1 cellular context compared by ENCODE assay signal in the genomic region with DNA sequence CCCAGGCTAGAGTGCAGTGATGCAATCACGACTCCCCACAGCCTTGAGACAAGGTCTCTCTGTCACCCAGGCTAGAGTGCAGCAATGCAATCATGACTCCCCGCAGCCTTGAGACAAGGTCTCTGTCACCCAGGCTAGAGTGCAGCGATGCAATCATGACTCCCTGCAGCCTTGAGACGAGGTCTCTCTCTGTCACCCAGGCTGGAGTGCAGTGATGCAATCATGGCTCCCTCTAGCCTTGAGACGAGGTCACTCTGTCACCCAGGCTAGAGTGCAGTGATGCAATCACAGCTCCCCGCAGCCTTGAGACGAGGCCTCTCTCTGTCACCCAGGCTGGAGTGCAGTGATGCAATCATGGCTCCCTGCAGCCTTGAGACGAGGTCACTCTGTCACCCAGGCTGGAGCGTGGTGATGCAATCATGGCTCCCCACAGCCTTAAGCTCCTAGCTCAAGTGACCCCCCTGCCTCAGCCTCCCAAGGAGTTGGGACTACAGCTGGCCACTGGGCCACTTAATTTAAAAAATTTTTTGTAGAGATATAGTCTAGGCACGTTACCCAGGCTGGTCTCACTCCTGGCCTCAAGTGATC.
A peak's percentile ranks its signal among the peaks of the same experiment; 100 is the strongest.
TF ChIP-seq lines count a peak whose summit lies in the region.

No MANE protein-coding gene starts in this region.

TF ChIP-seq in HepG2, 621 proteins besides CTCF, POLR2A, EP300 and RAD21 (continued from another document and continues in another):
- TF ChIP-seq POGK (CRISPR knock-in tag; conservative IDR thresholded peaks at IDR 0.05) = peak; percentile 99
- peak; percentile 99 for TF ChIP-seq HOXA3 (CRISPR knock-in tag; IDR thresholded peaks at IDR 0.05)
- TF ChIP-seq ZBTB7A (CRISPR knock-in tag; IDR thresholded peaks at IDR 0.05) = peak; percentile 87; the same call in 1 of the 2 replicates
- no peak for TF ChIP-seq NONO (IDR thresholded peaks at IDR 0.05)
- TF ChIP-seq NONO (CRISPR knock-in tag; conservative IDR thresholded peaks at IDR 0.05) = peak; percentile 100
- TF ChIP-seq ZBTB21 (CRISPR knock-in tag; IDR thresholded peaks at IDR 0.05) = peak; percentile 96
- peak; percentile 78 for TF ChIP-seq MED8 (CRISPR knock-in tag; IDR thresholded peaks at IDR 0.05; ENCODE audit: insufficient replicate concordance)
- TF ChIP-seq ZNF652 (CRISPR knock-in tag; IDR thresholded peaks at IDR 0.05; ENCODE audit: borderline replicate concordance, low read depth) = peak; percentile 62
- no peak; the same call in 1 of the 2 replicates for TF ChIP-seq CAMTA2 (CRISPR knock-in tag; IDR thresholded peaks at IDR 0.05; ENCODE audit: borderline replicate concordance)
- TF ChIP-seq, protein P1, sequence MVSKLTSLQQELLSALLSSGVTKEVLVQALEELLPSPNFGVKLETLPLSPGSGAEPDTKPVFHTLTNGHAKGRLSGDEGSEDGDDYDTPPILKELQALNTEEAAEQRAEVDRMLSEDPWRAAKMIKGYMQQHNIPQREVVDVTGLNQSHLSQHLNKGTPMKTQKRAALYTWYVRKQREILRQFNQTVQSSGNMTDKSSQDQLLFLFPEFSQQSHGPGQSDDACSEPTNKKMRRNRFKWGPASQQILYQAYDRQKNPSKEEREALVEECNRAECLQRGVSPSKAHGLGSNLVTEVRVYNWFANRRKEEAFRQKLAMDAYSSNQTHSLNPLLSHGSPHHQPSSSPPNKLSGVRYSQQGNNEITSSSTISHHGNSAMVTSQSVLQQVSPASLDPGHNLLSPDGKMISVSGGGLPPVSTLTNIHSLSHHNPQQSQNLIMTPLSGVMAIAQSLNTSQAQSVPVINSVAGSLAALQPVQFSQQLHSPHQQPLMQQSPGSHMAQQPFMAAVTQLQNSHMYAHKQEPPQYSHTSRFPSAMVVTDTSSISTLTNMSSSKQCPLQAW (CRISPR knock-in tag; IDR thresholded peaks at IDR 0.05) = peak; percentile 85
- TF ChIP-seq, protein P2, sequence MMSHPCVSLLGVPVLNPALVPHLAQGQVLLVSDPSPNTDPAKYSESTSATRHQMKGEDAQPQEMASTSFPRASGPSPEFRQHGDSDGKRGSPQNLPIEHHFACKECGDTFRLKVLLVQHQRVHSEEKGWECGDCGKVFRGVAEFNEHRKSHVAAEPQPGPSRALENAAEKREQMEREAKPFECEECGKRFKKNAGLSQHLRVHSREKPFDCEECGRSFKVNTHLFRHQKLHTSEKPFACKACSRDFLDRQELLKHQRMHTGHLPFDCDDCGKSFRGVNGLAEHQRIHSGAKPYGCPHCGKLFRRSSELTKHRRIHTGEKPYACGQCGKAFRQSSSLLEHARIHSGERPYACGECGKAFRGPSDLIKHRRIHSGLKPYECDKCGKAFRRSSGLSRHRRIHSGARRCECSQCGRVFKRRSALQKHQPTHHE (CRISPR knock-in tag; IDR thresholded peaks at IDR 0.05; ENCODE audit: borderline replicate concordance) = peak; percentile 97
- TF ChIP-seq SIX4 (CRISPR knock-in tag; IDR thresholded peaks at IDR 0.05) = peak; percentile 87
- TF ChIP-seq ZSCAN12 (CRISPR knock-in tag; IDR thresholded peaks at IDR 0.05) = no peak
- peak; percentile 72 for TF ChIP-seq SIX1 (CRISPR knock-in tag; IDR thresholded peaks at IDR 0.05; ENCODE audit: borderline replicate concordance)
- TF ChIP-seq ZNF737 (CRISPR knock-in tag; IDR thresholded peaks at IDR 0.05; ENCODE audit: borderline replicate concordance) = peak; percentile 87; the same call in 1 of the 2 replicates
- peak; percentile 95 for TF ChIP-seq PITX1 (CRISPR knock-in tag; IDR thresholded peaks at IDR 0.05)
- TF ChIP-seq, protein P3, sequence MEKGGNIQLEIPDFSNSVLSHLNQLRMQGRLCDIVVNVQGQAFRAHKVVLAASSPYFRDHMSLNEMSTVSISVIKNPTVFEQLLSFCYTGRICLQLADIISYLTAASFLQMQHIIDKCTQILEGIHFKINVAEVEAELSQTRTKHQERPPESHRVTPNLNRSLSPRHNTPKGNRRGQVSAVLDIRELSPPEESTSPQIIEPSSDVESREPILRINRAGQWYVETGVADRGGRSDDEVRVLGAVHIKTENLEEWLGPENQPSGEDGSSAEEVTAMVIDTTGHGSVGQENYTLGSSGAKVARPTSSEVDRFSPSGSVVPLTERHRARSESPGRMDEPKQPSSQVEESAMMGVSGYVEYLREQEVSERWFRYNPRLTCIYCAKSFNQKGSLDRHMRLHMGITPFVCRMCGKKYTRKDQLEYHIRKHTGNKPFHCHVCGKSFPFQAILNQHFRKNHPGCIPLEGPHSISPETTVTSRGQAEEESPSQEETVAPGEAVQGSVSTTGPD (CRISPR knock-in tag; IDR thresholded peaks at IDR 0.05) = no peak
- TF ChIP-seq PRMT3 (CRISPR knock-in tag; IDR thresholded peaks at IDR 0.05; ENCODE audit: borderline replicate concordance, low read depth) = peak; percentile 76; the same call in 1 of the 2 replicates
- TF ChIP-seq ZNF12 (CRISPR knock-in tag; IDR thresholded peaks at IDR 0.05) = peak; percentile 64; the same call in 1 of the 2 replicates
- 0 out of 2 replicates have a peak, but pooled peaks have one; percentile 87 for TF ChIP-seq SP140L (CRISPR knock-in tag; IDR thresholded peaks at IDR 0.05; ENCODE audit: borderline replicate concordance)
- peak; percentile 98 for TF ChIP-seq ZNF589 (CRISPR knock-in tag; conservative IDR thresholded peaks at IDR 0.05)
- TF ChIP-seq NAIF1 (CRISPR knock-in tag; IDR thresholded peaks at IDR 0.05; ENCODE audit: borderline replicate concordance) = peak; percentile 64; the same call in 1 of the 2 replicates
- TF ChIP-seq POLR2AphosphoS2 (IDR thresholded peaks at IDR 0.05; ENCODE audit: low read depth, low read length) = no peak
- TF ChIP-seq ZNF781 (CRISPR knock-in tag; IDR thresholded peaks at IDR 0.05; ENCODE audit: borderline replicate concordance, not compliant biosample characterization) = peak; percentile 81
- 0 out of 2 replicates have a peak, but pooled peaks have one; percentile 7 for TF ChIP-seq HOXA5 (CRISPR knock-in tag; IDR thresholded peaks at IDR 0.05)
- no peak for TF ChIP-seq ZNF17 (CRISPR knock-in tag; IDR thresholded peaks at IDR 0.05)
- TF ChIP-seq ISL2 (CRISPR knock-in tag; IDR thresholded peaks at IDR 0.05) = peak; percentile 80
- TF ChIP-seq, protein P4, sequence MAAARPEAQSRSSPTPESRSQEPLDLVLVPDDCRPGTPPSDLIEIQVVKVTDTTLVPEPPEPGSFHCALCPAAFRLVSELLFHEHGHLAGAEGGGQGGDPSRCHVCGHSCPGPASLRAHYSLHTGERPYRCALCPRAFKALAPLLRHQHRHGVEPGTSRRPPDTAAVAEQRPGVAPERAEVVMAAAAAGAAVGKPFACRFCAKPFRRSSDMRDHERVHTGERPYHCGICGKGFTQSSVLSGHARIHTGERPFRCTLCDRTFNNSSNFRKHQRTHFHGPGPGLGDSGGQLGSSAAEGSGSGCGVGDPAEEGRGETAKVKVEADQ (CRISPR knock-in tag; IDR thresholded peaks at IDR 0.05; ENCODE audit: borderline replicate concordance) = peak; percentile 89; the same call in 1 of the 2 replicates
- peak; percentile 74 for TF ChIP-seq ZNF335 (CRISPR knock-in tag; IDR thresholded peaks at IDR 0.05)
- 0 out of 2 replicates have a peak, but pooled peaks have one; percentile 57 for TF ChIP-seq ZNF224 (CRISPR knock-in tag; IDR thresholded peaks at IDR 0.05)
- no peak for TF ChIP-seq BRD4 (CRISPR knock-in tag; IDR thresholded peaks at IDR 0.05)
- peak; percentile 96 for TF ChIP-seq ZNF609 (CRISPR knock-in tag; IDR thresholded peaks at IDR 0.05; ENCODE audit: borderline replicate concordance)
- TF ChIP-seq MBD4 (IDR thresholded peaks at IDR 0.05; ENCODE audit: borderline replicate concordance, low read length) = no peak; the same call in 1 of the 2 replicates
- TF ChIP-seq, protein P5, sequence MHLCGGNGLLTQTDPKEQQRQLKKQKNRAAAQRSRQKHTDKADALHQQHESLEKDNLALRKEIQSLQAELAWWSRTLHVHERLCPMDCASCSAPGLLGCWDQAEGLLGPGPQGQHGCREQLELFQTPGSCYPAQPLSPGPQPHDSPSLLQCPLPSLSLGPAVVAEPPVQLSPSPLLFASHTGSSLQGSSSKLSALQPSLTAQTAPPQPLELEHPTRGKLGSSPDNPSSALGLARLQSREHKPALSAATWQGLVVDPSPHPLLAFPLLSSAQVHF (CRISPR knock-in tag; IDR thresholded peaks at IDR 0.05) = peak; percentile 88; the same call in 1 of the 2 replicates
- peak; percentile 96 for TF ChIP-seq ZNF772 (CRISPR knock-in tag; IDR thresholded peaks at IDR 0.05)
- TF ChIP-seq, protein P6, sequence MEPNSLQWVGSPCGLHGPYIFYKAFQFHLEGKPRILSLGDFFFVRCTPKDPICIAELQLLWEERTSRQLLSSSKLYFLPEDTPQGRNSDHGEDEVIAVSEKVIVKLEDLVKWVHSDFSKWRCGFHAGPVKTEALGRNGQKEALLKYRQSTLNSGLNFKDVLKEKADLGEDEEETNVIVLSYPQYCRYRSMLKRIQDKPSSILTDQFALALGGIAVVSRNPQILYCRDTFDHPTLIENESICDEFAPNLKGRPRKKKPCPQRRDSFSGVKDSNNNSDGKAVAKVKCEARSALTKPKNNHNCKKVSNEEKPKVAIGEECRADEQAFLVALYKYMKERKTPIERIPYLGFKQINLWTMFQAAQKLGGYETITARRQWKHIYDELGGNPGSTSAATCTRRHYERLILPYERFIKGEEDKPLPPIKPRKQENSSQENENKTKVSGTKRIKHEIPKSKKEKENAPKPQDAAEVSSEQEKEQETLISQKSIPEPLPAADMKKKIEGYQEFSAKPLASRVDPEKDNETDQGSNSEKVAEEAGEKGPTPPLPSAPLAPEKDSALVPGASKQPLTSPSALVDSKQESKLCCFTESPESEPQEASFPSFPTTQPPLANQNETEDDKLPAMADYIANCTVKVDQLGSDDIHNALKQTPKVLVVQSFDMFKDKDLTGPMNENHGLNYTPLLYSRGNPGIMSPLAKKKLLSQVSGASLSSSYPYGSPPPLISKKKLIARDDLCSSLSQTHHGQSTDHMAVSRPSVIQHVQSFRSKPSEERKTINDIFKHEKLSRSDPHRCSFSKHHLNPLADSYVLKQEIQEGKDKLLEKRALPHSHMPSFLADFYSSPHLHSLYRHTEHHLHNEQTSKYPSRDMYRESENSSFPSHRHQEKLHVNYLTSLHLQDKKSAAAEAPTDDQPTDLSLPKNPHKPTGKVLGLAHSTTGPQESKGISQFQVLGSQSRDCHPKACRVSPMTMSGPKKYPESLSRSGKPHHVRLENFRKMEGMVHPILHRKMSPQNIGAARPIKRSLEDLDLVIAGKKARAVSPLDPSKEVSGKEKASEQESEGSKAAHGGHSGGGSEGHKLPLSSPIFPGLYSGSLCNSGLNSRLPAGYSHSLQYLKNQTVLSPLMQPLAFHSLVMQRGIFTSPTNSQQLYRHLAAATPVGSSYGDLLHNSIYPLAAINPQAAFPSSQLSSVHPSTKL (CRISPR knock-in tag; IDR thresholded peaks at IDR 0.05) = peak; percentile 99
- TF ChIP-seq IRF2 (CRISPR knock-in tag; IDR thresholded peaks at IDR 0.05) = peak; percentile 98
- no peak; the same call in 1 of the 2 replicates for TF ChIP-seq ZBTB44 (CRISPR knock-in tag; IDR thresholded peaks at IDR 0.05)
- TF ChIP-seq DRAP1 (CRISPR knock-in tag; IDR thresholded peaks at IDR 0.05) = 0 out of 2 replicates have a peak, but pooled peaks have one; percentile 32
- peak; percentile 57 for TF ChIP-seq YEATS4 (CRISPR knock-in tag; IDR thresholded peaks at IDR 0.05; ENCODE audit: borderline replicate concordance)
